In the genomic region with DNA sequence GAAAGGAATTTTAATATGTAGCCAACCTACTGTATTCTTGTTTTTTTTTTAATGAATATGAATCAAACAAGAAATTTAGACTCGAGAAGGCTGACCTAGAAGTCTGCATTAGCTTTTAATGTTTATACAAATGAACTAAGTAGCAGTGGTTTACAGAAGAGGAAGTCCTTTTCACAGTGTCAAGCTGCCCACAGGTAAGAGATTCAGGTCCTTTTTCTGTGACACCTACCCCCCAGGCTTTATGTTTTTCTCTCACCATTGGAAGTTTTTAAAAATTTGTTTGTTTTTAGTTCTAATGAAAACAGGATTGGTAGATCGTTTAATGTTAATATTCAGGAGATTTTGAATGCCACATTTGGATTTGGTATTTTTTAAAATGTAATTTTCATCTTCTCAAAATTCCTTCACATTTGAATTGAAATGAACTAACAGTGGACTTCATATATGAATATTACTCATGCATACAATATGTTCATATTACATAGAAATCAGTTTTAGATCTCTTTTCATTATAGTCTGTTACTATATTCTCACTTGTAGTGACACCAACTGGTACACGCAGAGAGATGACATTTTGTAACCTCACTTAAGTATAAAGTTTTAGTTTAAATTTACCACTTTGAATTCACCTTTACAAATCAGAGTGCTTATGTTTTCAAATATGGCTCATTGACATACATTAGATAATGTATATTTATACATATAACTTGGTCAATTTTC, we compare ENCODE assay signal across 1 cellular context.
TF ChIP-seq lines count a peak whose summit lies in the region.

No MANE protein-coding gene starts in this region.

TF ChIP-seq in WTC11, 78 proteins besides CTCF, POLR2A, EP300 and RAD21 (continued from another document):
- TF ChIP-seq, protein P1, sequence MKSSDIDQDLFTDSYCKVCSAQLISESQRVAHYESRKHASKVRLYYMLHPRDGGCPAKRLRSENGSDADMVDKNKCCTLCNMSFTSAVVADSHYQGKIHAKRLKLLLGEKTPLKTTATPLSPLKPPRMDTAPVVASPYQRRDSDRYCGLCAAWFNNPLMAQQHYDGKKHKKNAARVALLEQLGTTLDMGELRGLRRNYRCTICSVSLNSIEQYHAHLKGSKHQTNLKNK (CRISPR knock-in tag; IDR thresholded peaks at IDR 0.05): no peak
TF ChIP-seq in WTC11: peak in this region for 0.
